Comparison of ENCODE assay signal across 32 cellular contexts in genomic region chr1:50859657-50860056, GRCh38.
"Had no signal": no experiment of that assay in that cellular context is flagged by ENCODE, and none has a peak within 500 bp of the region (broad histone marks: within the 10 kb centered on the region; RNA-seq: fewer than 3 reads in every experiment).

No MANE protein-coding gene starts in this region.

- H3K4me3 ChIP-seq: adrenal gland, ascending aorta, body of pancreas, breast epithelium, cardiac muscle cell had no signal

- FAIRE-seq: astrocyte, bronchial epithelial cell had no signal

- H3K4me1 ChIP-seq: adrenal gland, ascending aorta, body of pancreas, breast epithelium had no signal

- H3K27ac ChIP-seq: adrenal gland, ascending aorta, body of pancreas, brain microvascular endothelial cell, breast epithelium, cardiac muscle cell had no signal

- DNase-seq: activated effector memory CD4-positive, alpha-beta T cell treated with anti-CD3 and anti-CD28 coated beads, Interleukin-2, amount 50 U/mL, for 16 hours; activated effector memory CD4-positive, alpha-beta T cell treated with Interleukin-2 at 50 U/mL for 16 hours; activated gamma-delta T cell; activated gamma-delta T cell treated with Interleukin-2 at 50 U/mL for 16 hours; activated naive CD4-positive, alpha-beta T cell; activated naive CD4-positive, alpha-beta T cell treated with anti-CD3 and anti-CD28 coated beads for 36 hours; activated naive CD4-positive, alpha-beta T cell treated with anti-CD3 and anti-CD28 coated beads, Interleukin-2, amount 10 ng/mL, durations not matched to agents 7 days and 5 days; activated naive CD4-positive, alpha-beta T cell treated with anti-CD3 and anti-CD28 coated beads, Interleukin-2, amount 50 U/mL, for 16 hours; activated naive CD4-positive, alpha-beta T cell treated with Interleukin-2 at 50 U/mL for 16 hours; activated naive CD8-positive, alpha-beta T cell treated with anti-CD3 and anti-CD28 coated beads for 36 hours; activated naive CD8-positive, alpha-beta T cell treated with anti-CD3 and anti-CD28 coated beads, Interleukin-2, amount 10 ng/mL, durations not matched to agents 7 days and 5 days; activated naive CD8-positive, alpha-beta T cell treated with anti-CD3 and anti-CD28 coated beads, Interleukin-2, amount 50 U/mL, for 24 hours; activated T-cell treated with anti-CD3 and anti-CD28 coated beads, Interleukin-2, amount 50 U/mL, for 4 hours; activated T-cell treated with anti-CD3 and anti-CD28 coated beads, Interleukin-2, amount 50 U/mL, for 48 hours; activated T-cell treated with anti-CD3 and anti-CD28 coated beads, Interleukin-2, amount 50 U/mL, for 72 hours; adrenal gland; amniotic stem cell; amygdala; anterior cingulate cortex; aorta; body of pancreas; brain microvascular endothelial cell; caudate nucleus; central memory CD4-positive, alpha-beta T cell; cerebellar nuclear complex had no signal

- H3K36me3 ChIP-seq: adrenal gland, ascending aorta, brain microvascular endothelial cell, breast epithelium, cardiac muscle cell had no signal

- H3K9me3 ChIP-seq: adrenal gland had no signal

- ATAC-seq: activated naive CD4-positive, alpha-beta T cell treated with anti-CD3 and anti-CD28 coated beads, Interleukin-2, amount 50 U/mL, for 72 hours; activated naive CD8-positive, alpha-beta T cell treated with anti-CD3 and anti-CD28 coated beads, Interleukin-2, amount 50 U/mL, for 24 hours; activated T-cell treated with anti-CD3 and anti-CD28 coated beads, Interleukin-2, amount 50 U/mL, for 4 hours; activated T-cell treated with anti-CD3 and anti-CD28 coated beads, Interleukin-2, amount 50 U/mL, for 72 hours; activated T-helper 17 cell treated with anti-CD3 and anti-CD28 coated beads, Interleukin-2, amount 50 U/mL, for 72 hours; body of pancreas had no signal
